18 cellular contexts compared by ENCODE assay signal in genomic region chr4:172169871-172170270, GRCh38.
"Had no signal": no experiment of that assay in that cellular context is flagged by ENCODE, and none has a peak within 500 bp of the region (broad histone marks: within the 10 kb centered on the region; RNA-seq: fewer than 3 reads in every experiment).

No MANE protein-coding gene starts in this region.

- H3K4me1 ChIP-seq: adrenal gland, body of pancreas, stomach had no signal

- DNase-seq: activated CD4-positive, alpha-beta T cell treated with anti-CD3 and anti-CD28 coated beads, Interleukin-2, amount 10 ng/mL, durations not matched to agents 7 days and 5 days; activated effector memory CD4-positive, alpha-beta T cell treated with anti-CD3 and anti-CD28 coated beads, Interleukin-2, amount 50 U/mL, for 16 hours; activated T-cell treated with anti-CD3 and anti-CD28 coated beads, Interleukin-2, amount 50 U/mL, for 72 hours; adrenal gland; body of pancreas; dorsolateral prefrontal cortex; foreskin fibroblast; hippocampal formation; kidney glomerular epithelial cell; natural killer cell; ovary; stimulated activated CD4-positive, alpha-beta T cell treated with anti-CD3 and anti-CD28 coated beads, Interleukin-4, amount 100 ng/mL, for 24 hours; stomach; T1000; trophoblast cell had no signal

- H3K9me3 Mint-ChIP-seq: activated CD4-positive, alpha-beta T cell treated with anti-CD3 and anti-CD28 coated beads, Interleukin-2, amount 10 ng/mL, durations not matched to agents 7 days and 5 days; activated naive CD4-positive, alpha-beta T cell treated with anti-CD3 and anti-CD28 coated beads, Interleukin-2, amount 50 U/mL, for 24 hours had no signal

- ATAC-seq: activated T-cell treated with anti-CD3 and anti-CD28 coated beads, Interleukin-2, amount 50 U/mL, for 72 hours; body of pancreas; natural killer cell; sciatic nerve; stimulated activated effector memory CD8-positive, alpha-beta T cell treated with anti-CD3 and anti-CD28 coated beads, Interleukin-12 subunit alpha, Interleukin-12 subunit beta, amount 100 ng/mL, for 72 hours had no signal

- H3K9me3 ChIP-seq: adrenal gland, body of pancreas, ovary, stomach had no signal

- H3K27ac ChIP-seq: adrenal gland, body of pancreas, dorsolateral prefrontal cortex, ovary, stomach had no signal

- H3K27me3 ChIP-seq: adrenal gland, body of pancreas, dorsolateral prefrontal cortex, ovary, stomach had no signal

- H3K4me3 ChIP-seq: adrenal gland, body of pancreas, dorsolateral prefrontal cortex, ovary, stomach had no signal

- H3K4me1 Mint-ChIP-seq: activated CD4-positive, alpha-beta T cell treated with anti-CD3 and anti-CD28 coated beads, Interleukin-2, amount 10 ng/mL, durations not matched to agents 7 days and 5 days; activated naive CD4-positive, alpha-beta T cell treated with anti-CD3 and anti-CD28 coated beads, Interleukin-2, amount 50 U/mL, for 24 hours; natural killer cell; stimulated activated effector memory CD8-positive, alpha-beta T cell treated with anti-CD3 and anti-CD28 coated beads, Interleukin-12 subunit alpha, Interleukin-12 subunit beta, amount 100 ng/mL, for 72 hours had no signal

- H3K27ac Mint-ChIP-seq: activated CD4-positive, alpha-beta T cell treated with anti-CD3 and anti-CD28 coated beads, Interleukin-2, amount 10 ng/mL, durations not matched to agents 7 days and 5 days; activated naive CD4-positive, alpha-beta T cell treated with anti-CD3 and anti-CD28 coated beads, Interleukin-2, amount 50 U/mL, for 24 hours; activated T-cell treated with anti-CD3 and anti-CD28 coated beads, Interleukin-2, amount 50 U/mL, for 72 hours; natural killer cell; stimulated activated effector memory CD8-positive, alpha-beta T cell treated with anti-CD3 and anti-CD28 coated beads, Interleukin-12 subunit alpha, Interleukin-12 subunit beta, amount 100 ng/mL, for 72 hours had no signal

- H3K4me3 Mint-ChIP-seq: activated CD4-positive, alpha-beta T cell treated with anti-CD3 and anti-CD28 coated beads, Interleukin-2, amount 10 ng/mL, durations not matched to agents 7 days and 5 days; activated naive CD4-positive, alpha-beta T cell treated with anti-CD3 and anti-CD28 coated beads, Interleukin-2, amount 50 U/mL, for 24 hours; activated T-cell treated with anti-CD3 and anti-CD28 coated beads, Interleukin-2, amount 50 U/mL, for 72 hours; natural killer cell; stimulated activated effector memory CD8-positive, alpha-beta T cell treated with anti-CD3 and anti-CD28 coated beads, Interleukin-12 subunit alpha, Interleukin-12 subunit beta, amount 100 ng/mL, for 72 hours had no signal

- H3K36me3 Mint-ChIP-seq: activated naive CD4-positive, alpha-beta T cell treated with anti-CD3 and anti-CD28 coated beads, Interleukin-2, amount 50 U/mL, for 24 hours; natural killer cell; stimulated activated effector memory CD8-positive, alpha-beta T cell treated with anti-CD3 and anti-CD28 coated beads, Interleukin-12 subunit alpha, Interleukin-12 subunit beta, amount 100 ng/mL, for 72 hours had no signal

- H3K36me3 ChIP-seq: adrenal gland, ovary, stomach had no signal

- H3K27me3 Mint-ChIP-seq: activated CD4-positive, alpha-beta T cell treated with anti-CD3 and anti-CD28 coated beads, Interleukin-2, amount 10 ng/mL, durations not matched to agents 7 days and 5 days; activated naive CD4-positive, alpha-beta T cell treated with anti-CD3 and anti-CD28 coated beads, Interleukin-2, amount 50 U/mL, for 24 hours had no signal
